In the genomic region with DNA sequence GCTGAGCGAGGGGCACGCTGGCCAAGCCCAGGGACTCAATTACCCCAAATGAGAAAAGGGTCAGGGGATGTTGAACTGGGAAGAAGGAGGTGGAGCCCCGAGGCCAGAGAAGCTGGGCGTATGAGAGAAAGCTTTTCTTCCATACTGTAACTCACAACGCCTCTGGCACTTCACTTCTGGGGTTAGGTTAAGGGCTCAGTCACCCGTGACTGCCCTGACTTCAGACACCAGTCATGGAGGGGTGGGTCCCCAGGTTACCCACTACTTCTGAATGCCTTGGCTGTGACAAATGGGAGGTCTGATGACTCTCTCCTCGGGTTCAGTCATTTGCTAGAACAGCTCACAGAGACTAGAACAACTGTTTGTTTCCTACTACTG, we compare ENCODE assay signal across 13 cellular contexts. TPM values are rescaled to one million over a fixed set of nuclear protein-coding genes. Genes with fewer than 3 reads are reported as not detected.
A peak's percentile ranks its signal among the peaks of the same experiment; 100 is the strongest.
DNase-seq lines count a peak whose midpoint lies in the region; ATAC-seq lines count a peak whose summit lies in the region.
"Had no signal": no experiment of that assay in that cellular context is flagged by ENCODE, and none has a peak within 500 bp of the region (broad histone marks: within the 10 kb centered on the region; RNA-seq: fewer than 3 reads in every experiment).

No MANE protein-coding gene starts in this region.

- no peaks in the 10 kb centered on the region for H3K9me3 Mint-ChIP-seq in T-helper 2 cell treated with Interferon-gamma antibody and Interleukin-4, amounts not matched to agents 5 μg/mL and 100 μg/mL, for 36 hours
- H3K9me3 Mint-ChIP-seq in activated naive CD8-positive, alpha-beta T cell (ENCODE audit: low read depth), result no peaks in the 10 kb centered on the region

- ATAC-seq in GM21390 (IDR thresholded peaks at IDR 0.05; ENCODE audit: unreplicated experiment), result peak; percentile 19

- no peaks in the 10 kb centered on the region for H3K36me3 Mint-ChIP-seq in T-helper 2 cell treated with Interferon-gamma antibody and Interleukin-4, amounts not matched to agents 5 μg/mL and 100 μg/mL, for 36 hours (ENCODE audit: low read depth)
- H3K36me3 Mint-ChIP-seq in activated naive CD8-positive, alpha-beta T cell, result no peaks in the 10 kb centered on the region

- H3K4me3 Mint-ChIP-seq in T-helper 2 cell treated with Interferon-gamma antibody and Interleukin-4, amounts not matched to agents 5 μg/mL and 100 μg/mL, for 36 hours, result no peak overlapping the region
- no peak overlapping the region for H3K4me3 Mint-ChIP-seq in activated naive CD8-positive, alpha-beta T cell

- H3K4me1 Mint-ChIP-seq in T-helper 2 cell treated with Interferon-gamma antibody and Interleukin-4, amounts not matched to agents 5 μg/mL and 100 μg/mL, for 36 hours (ENCODE audit: low read depth), result peaks cover 37% of the 10 kb centered on the region
- peaks cover 53% of the 10 kb centered on the region for H3K4me1 Mint-ChIP-seq in activated naive CD8-positive, alpha-beta T cell (ENCODE audit: low read depth)

- H3K27me3 Mint-ChIP-seq in T-helper 2 cell treated with Interferon-gamma antibody and Interleukin-4, amounts not matched to agents 5 μg/mL and 100 μg/mL, for 36 hours (ENCODE audit: low read depth), result peaks cover 3% of the 10 kb centered on the region
- no peaks in the 10 kb centered on the region for H3K27me3 Mint-ChIP-seq in activated naive CD8-positive, alpha-beta T cell

- peak; percentile 39 for DNase-seq in T-helper 2 cell treated with Interferon-gamma antibody and Interleukin-4, amounts not matched to agents 5 μg/mL and 100 μg/mL, for 36 hours (ENCODE audit: low spot score)
- DNase-seq in T-helper 2 cell (no peak), renal cortical epithelial cell (ENCODE audit: low read depth) (peak; percentile 82), NCI-H2081 (lab: John Stamatoyannopoulos, UW) (no peak), NOMO-1 (lab: John Stamatoyannopoulos, UW; ENCODE audit: unreplicated experiment in 2 of 2) (no peak), NCI-H1417 treated with DMSO at 0.1 percent for 48 hours (lab: John Stamatoyannopoulos, UW) (no peak)
- DNase-seq: central memory CD4-positive, alpha-beta T cell; DND-41; NCI-H524 treated with DMSO at 0.1 percent for 48 hours had no signal

- H3K27ac Mint-ChIP-seq in T-helper 2 cell treated with Interferon-gamma antibody and Interleukin-4, amounts not matched to agents 5 μg/mL and 100 μg/mL, for 36 hours, result no peak overlapping the region
- peak overlapping the region; percentile 95 for H3K27ac Mint-ChIP-seq in activated naive CD8-positive, alpha-beta T cell

RNA-seq across cellular contexts. Expression of a gene that starts 5.5 kb away (rescaled TPM):
- 0.30 and 2.1 TPM in 2 replicates for total RNA-seq in renal cortical epithelial cell
- total RNA-seq: M059J, SK-MEL-5 had no signal

RNA-seq across cellular contexts. Expression of a gene that starts 49.9 kb away (rescaled TPM):
- total RNA-seq in renal cortical epithelial cell, result 8.8 and 43.6 TPM in 2 replicates

Comparison
In these comparisons a context has a peak if more than half of its experiments do, and no peak if none do; other contexts are left out.
1. DNase-seq: peak in T-helper 2 cell treated with Interferon-gamma antibody and Interleukin-4, amounts not matched to agents 5 μg/mL and 100 μg/mL, for 36 hours (single experiment) and renal cortical epithelial cell (single experiment); none in T-helper 2 cell (0 of 5), NCI-H2081 (0 of 2), NOMO-1 (0 of 2) and NCI-H1417 treated with DMSO at 0.1 percent for 48 hours (single experiment).